8 cellular contexts compared by ENCODE assay signal in genomic region chr10:11016959-11017574, GRCh38. TPM values are rescaled to one million over a fixed set of nuclear protein-coding genes. Genes with fewer than 3 reads are reported as not detected.
DNase-seq lines count a peak whose midpoint lies in the region; ATAC-seq and TF ChIP-seq lines count a peak whose summit lies in the region.

No MANE protein-coding gene starts in this region.

- TF ChIP-seq POLR2A in sigmoid colon (IDR thresholded peaks at IDR 0.05) = no peak

- CTCF ChIA-PET in RWPE1 (lab: Yijun Ruan, JAX) = interaction anchor here (0.6 to 0.8 kb wide), 2 partner anchors 10 to 340 kb away, joined by 3 to 4 read pairs; no protein-coding TSS in a partner anchor

- no peak for TF ChIP-seq EP300 in sigmoid colon (IDR thresholded peaks at IDR 0.05)

- DNase-seq in cardiac muscle cell (ENCODE audit: low read depth in 1 of 2, low spot score in 1 of 2) (no peak), Right ventricle myocardium inferior (ENCODE audit: missing footprints) (no peak), RWPE1 (ENCODE audit: low spot score) (no peak), fibroblast of the aortic adventitia (ENCODE audit: low read depth) (no peak), sigmoid colon (no peak), OCI-M1 (lab: John Stamatoyannopoulos, UW) (no peak)
- no peak for DNase-seq in activated CD4-positive, CD25-positive, alpha-beta regulatory T cell treated with anti-CD3 and anti-CD28 coated beads, Interleukin-2, amount 50 U/mL, for 72 hours

- H3K36me3 ChIP-seq in cardiac muscle cell (no peaks in the 10 kb centered on the region), sigmoid colon (no peaks in the 10 kb centered on the region)

- 9 to 22% methylated on average over 19 of the region's 19 CpGs for WGBS in sigmoid colon, 2 donors

- peak overlapping the region; percentile 90 for H3K27ac ChIP-seq in cardiac muscle cell
- peak overlapping the region; percentile 74 for H3K27ac ChIP-seq in RWPE1
- peak overlapping the region; percentile 79 to 89 (median 84) for H3K27ac ChIP-seq in sigmoid colon

- intact Hi-C loops in Right ventricle myocardium inferior (cut with DNase I) = loop anchor here (2.0 to 10.0 kb wide), 4 partner anchors 144 to 220 kb away; no protein-coding TSS in a partner anchor
- intact Hi-C loops in sigmoid colon (cut with DNase I) = loop anchor here (5.0 kb wide), 2 partner anchors 105 to 220 kb away; no protein-coding TSS in a partner anchor

- TF ChIP-seq CTCF in cardiac muscle cell (IDR thresholded peaks at IDR 0.05; ENCODE audit: low read depth, low read length) = no peak
- TF ChIP-seq CTCF in RWPE1 (conservative IDR thresholded peaks at IDR 0.05; ENCODE audit: low read depth) = no peak
- no peak for TF ChIP-seq CTCF in fibroblast of the aortic adventitia (IDR thresholded peaks at IDR 0.05; ENCODE audit: insufficient read depth, low read length)
- no peak for TF ChIP-seq CTCF in sigmoid colon (IDR thresholded peaks at IDR 0.05)

- H3K9me3 ChIP-seq in cardiac muscle cell (ENCODE audit: low read depth) (no peaks in the 10 kb centered on the region), sigmoid colon (no peaks in the 10 kb centered on the region)

- H3K4me1 ChIP-seq in cardiac muscle cell (ENCODE audit: low read depth) (peaks cover 38% of the 10 kb centered on the region), sigmoid colon (peaks cover 0 to 22% (median 8%) of the 10 kb centered on the region in 4 donors)

- POLR2A ChIA-PET in RWPE1 (lab: Yijun Ruan, JAX; ENCODE audit: low non-redundant PET) = no interaction called here

- ATAC-seq in Right ventricle myocardium inferior = no peak
- ATAC-seq in HG02938 (IDR thresholded peaks at IDR 0.05; ENCODE audit: unreplicated experiment) = no peak

- H3K27me3 ChIP-seq in cardiac muscle cell (no peaks in the 10 kb centered on the region), sigmoid colon (no peaks in the 10 kb centered on the region)

- H3K4me3 ChIP-seq in cardiac muscle cell (peak overlapping the region; percentile 66), fibroblast of the aortic adventitia (ENCODE audit: low read depth, low read length) (peak overlapping the region; percentile 66), sigmoid colon (peak overlapping the region; percentile 44 to 94 (median 87))

RNA-seq across cellular contexts. Expression of gene CELF2, which starts 0.6 kb away (rescaled TPM):
- total RNA-seq in cardiac muscle cell (51.3 and 82.7 TPM in 2 replicates), Right ventricle myocardium inferior (71.2 TPM), fibroblast of the aortic adventitia (ENCODE audit: low replicate concordance) (21.9 and 42.8 TPM in 2 replicates), sigmoid colon (10 to 100 TPM; 48.9 to 83.1 (median 60.3) TPM)
- polyA plus RNA-seq in cardiac muscle cell (66.9 and 115 TPM in 2 replicates), sigmoid colon (10 to 100 TPM in 2 of 3 donors, 1 to 10 TPM in 1; 6.0 to 27.5 (median 12.6) TPM)
